18 cellular contexts compared by ENCODE assay signal in genomic region chr18:41996020-41996419, GRCh38. TPM values are rescaled to one million over a fixed set of nuclear protein-coding genes. Genes with fewer than 3 reads are reported as not detected.
DNase-seq lines count a peak whose midpoint lies in the region; ATAC-seq, FAIRE-seq and TF ChIP-seq lines count a peak whose summit lies in the region.
"Had no signal": no experiment of that assay in that cellular context is flagged by ENCODE, and none has a peak within 500 bp of the region (broad histone marks: within the 10 kb centered on the region; RNA-seq: fewer than 3 reads in every experiment).

No MANE protein-coding gene starts in this region.

- WGBS in GM12878 (ENCODE audit: insufficient coverage, insufficient replicate concordance, low lambda C conversion rate, missing lambda C conversion rate) = 100% methylated on average over 1 of the region's 1 CpG

- in situ Hi-C loops in GM12878 (cut with MboI) = no loop called here

- no peak overlapping the region for H3K4me2 ChIP-seq in GM12878 (ENCODE audit: control insufficient read depth, insufficient read depth)
- H3K4me2 ChIP-seq: BLaER1 treated with 17β-estradiol and CSF1 and Interleukin-3, amounts not matched to agents 10 nM and 100 nM had no signal

- peaks cover 0 to 17% of the 10 kb centered on the region in 2 experiments for H3K36me3 ChIP-seq in GM12878 (ENCODE audit: control insufficient read depth in 2 of 2, insufficient read depth in 2 of 2, low read length in 1 of 2)

- H3K4me3 ChIP-seq in GM12878 = no peak overlapping the region
- H3K4me3 ChIP-seq: BLaER1 treated with 17β-estradiol and CSF1 and Interleukin-3, amounts not matched to agents 10 nM and 100 nM; GM23338 had no signal

- no peak overlapping the region for H3K9ac ChIP-seq in GM12878 (ENCODE audit: control insufficient read depth, insufficient read depth, low read length)
- H3K9ac ChIP-seq: BLaER1 treated with 17β-estradiol and CSF1 and Interleukin-3, amounts not matched to agents 10 nM and 100 nM had no signal

- FAIRE-seq in GM18507 (lab: Jason Lieb, UNC) (peak; percentile 53), GM12878 (lab: Jason Lieb, UNC) (no peak)
- FAIRE-seq: H54, HepG2 had no signal

- RAD21 ChIA-PET in GM12878 (lab: Charles Lee; ENCODE audit: unreplicated experiment) = interaction anchor here (0.7 to 1.4 kb wide), 6 partner anchors 24 to 233 kb away, joined by 3 to 6 read pairs (median 4); no protein-coding TSS in a partner anchor

- POLR2A ChIA-PET in GM12878 (lab: Charles Lee) = interaction anchor here (0.8 to 1.5 kb wide), 5 partner anchors 10 to 31 kb away, joined by 3 to 4 read pairs (median 3); no protein-coding TSS in a partner anchor

- no peak for TF ChIP-seq RAD21 in GM12878 (IDR thresholded peaks at IDR 0.05; ENCODE audit: insufficient read depth, low read depth, low read length)

- H3K27ac ChIP-seq in GM12878 (ENCODE audit: control insufficient read depth, insufficient read depth) = no peak overlapping the region
- H3K27ac ChIP-seq: BLaER1 treated with 17β-estradiol and CSF1 and Interleukin-3, amounts not matched to agents 10 nM and 100 nM had no signal

- SMC1A ChIA-PET in GM12878 (lab: Charles Lee; ENCODE audit: uncharacterized antibody, unreplicated experiment) = interaction anchor here (0.6 to 2.0 kb wide), 14 partner anchors 10 to 1601 kb away, joined by 3 to 15 read pairs (median 3); no protein-coding TSS in a partner anchor

- no peaks in the 10 kb centered on the region for H3K79me2 ChIP-seq in GM12878 (ENCODE audit: control insufficient read depth, insufficient read depth, low read length)

- H2AFZ ChIP-seq in GM12878 (ENCODE audit: control insufficient read depth, low read depth, low read length) = no peak overlapping the region
- H2AFZ ChIP-seq: GM23338 had no signal

- no peak for DNase-seq in GM18507 (ENCODE audit: extremely low spot score, insufficient read length, low read depth)
- peak; percentile 65 for DNase-seq in OCI-M1 (lab: John Stamatoyannopoulos, UW)
- DNase-seq in GM12878 (ENCODE audit: low read depth, low spot score) = no peak
- no peak for DNase-seq in sciatic nerve (ENCODE audit: low spot score)
- DNase-seq in HK-2 (ENCODE audit: unreplicated experiment) = no peak
- DNase-seq: Caco-2; CD4-positive, CD25-positive, alpha-beta regulatory T cell; CD8-positive, alpha-beta memory T cell; DMS79 treated with DMSO at 0.1 percent for 48 hours; HFFc6; KG1 had no signal

- no peaks in the 10 kb centered on the region for H3K9me3 ChIP-seq in GM12878 (replicated peaks; ENCODE audit: control insufficient read depth, insufficient read depth, low read length)
- H3K9me3 ChIP-seq: Caco-2 had no signal

- H3K4me1 ChIP-seq in GM12878 (ENCODE audit: control insufficient read depth, insufficient read depth, low read length) = peaks cover 4% of the 10 kb centered on the region; the same call in 1 of the 2 replicates
- H3K4me1 ChIP-seq: Caco-2 had no signal

- H3K27me3 ChIP-seq in GM12878 (replicated peaks in 1 of 2; ENCODE audit: control insufficient read depth in 2 of 2, insufficient read depth in 2 of 2, low read length in 1 of 2) = no peaks in the 10 kb centered on the region
- H3K27me3 ChIP-seq: BLaER1 treated with 17β-estradiol and CSF1 and Interleukin-3, amounts not matched to agents 10 nM and 100 nM had no signal

- no peaks in the 10 kb centered on the region for H4K20me1 ChIP-seq in GM12878 (ENCODE audit: control insufficient read depth, insufficient read depth)

- TF ChIP-seq CTCF in GM12878 (IDR thresholded peaks at IDR 0.05 in 2 of 3, conservative IDR thresholded peaks at IDR 0.05 in 1 of 3; ENCODE audit: control insufficient read depth in 2 of 3, extremely low read depth in 1 of 3, insufficient read depth in 1 of 3, low read depth in 3 of 3, low read length in 3 of 3) = no peak

- CTCF ChIA-PET in GM12878 (lab: Yijun Ruan, JAX) = interaction anchor here (1.0 to 1.4 kb wide), 4 partner anchors 16 to 58 kb away, joined by 4 to 9 read pairs (median 5); no protein-coding TSS in a partner anchor

- TF ChIP-seq EP300 in GM12878 (IDR thresholded peaks at IDR 0.05; ENCODE audit: borderline replicate concordance in 1 of 2, control insufficient read depth in 1 of 2, low read depth in 2 of 2, low read length in 2 of 2) = no peak

- intact Hi-C loops in GM12878 (cut with micrococcal nuclease; ENCODE audit: unreplicated experiment) (no loop called here), sciatic nerve (cut with DNase I) (no loop called here)

- ATAC-seq in GM12878 = peak; percentile 65
- ATAC-seq in sciatic nerve = no peak
- ATAC-seq in GM21576 (IDR thresholded peaks at IDR 0.05; ENCODE audit: unreplicated experiment) = no peak
- ATAC-seq in GM21737 (IDR thresholded peaks at IDR 0.05; ENCODE audit: unreplicated experiment) = no peak
- ATAC-seq: GM23338, HCT116, HepG2 had no signal

- no peak for TF ChIP-seq POLR2A in GM12878 (IDR thresholded peaks at IDR 0.05; ENCODE audit: low read depth, low read length)

- no TSS peak for BruUV-seq in GM12878 (replicated peaks; lab: Mats Ljungman, UMichigan)

TF ChIP-seq in GM12878, 131 proteins besides CTCF, POLR2A, EP300 and RAD21:
- TF ChIP-seq NRF1 (conservative IDR thresholded peaks at IDR 0.05; ENCODE audit: low read depth, low read length) (no peak), CREB1 (IDR thresholded peaks at IDR 0.05; ENCODE audit: low read depth) (no peak), CREM (IDR thresholded peaks at IDR 0.05; ENCODE audit: low read depth) (no peak), MLLT1 (IDR thresholded peaks at IDR 0.05) (no peak), MEF2B (IDR thresholded peaks at IDR 0.05; ENCODE audit: partially characterized antibody, poor library complexity, severe bottlenecking) (no peak), WRNIP1 (IDR thresholded peaks at IDR 0.05; ENCODE audit: borderline replicate concordance, low read depth, low read length) (no peak), MTA2 (IDR thresholded peaks at IDR 0.05; ENCODE audit: low read depth) (peak; percentile 56; the same call in 1 of the 2 replicates), IRF3 (IDR thresholded peaks at IDR 0.05) (no peak), ATF7 (IDR thresholded peaks at IDR 0.05; ENCODE audit: low read depth) (no peak), LARP7 (IDR thresholded peaks at IDR 0.05) (no peak), SREBF1 (IDR thresholded peaks at IDR 0.05; ENCODE audit: low read length) (no peak), NR2F1 (conservative IDR thresholded peaks at IDR 0.05) (0 out of 2 replicates have a peak, but pooled peaks have one; percentile 36), KAT2A (conservative IDR thresholded peaks at IDR 0.05; ENCODE audit: control insufficient read depth, low read depth, low read length) (no peak), PKNOX1 (IDR thresholded peaks at IDR 0.05) (no peak)
TF ChIP-seq in GM12878: peak in this region for 2.

RNA-seq across cellular contexts. Expression of gene PIK3C3, which starts 41.0 kb away (rescaled TPM):
- total RNA-seq in GM12878 (2013; cell fraction: nucleolus; rRNA removed) = 376 and 389 TPM in 2 replicates
- total RNA-seq in GM12878 (2014; rRNA removed) (14.4 and 24.7 TPM in 2 replicates), GM12878 (2014; rRNA removed; fragmentation: Illumina TruSeq; extraction: Trizol) (30.8 and 37.4 TPM in 2 replicates), GM12878 (2021) (33.8 and 33.9 TPM in 2 replicates), sciatic nerve (74.8 TPM)
- polyA plus RNA-seq in GM12878 (2011; ENCODE audit: low read depth) = 30.6 TPM
- polyA plus RNA-seq in GM12878 (2011; rRNA removed) (131 and 208 TPM in 2 replicates), GM12878 (2014; fragmentation: Illumina TruSeq; extraction: Trizol) (26.6 and 34.2 TPM in 2 replicates), GM12878 (2014; fragmentation: Nextera tagmentation; extraction: Ambion mirVana) (10 to 100 TPM; 20.1 to 37.7 TPM), GM12878 (2014; rRNA removed) (22.5 and 24.0 TPM in 2 replicates), GM12878 (2016; fragmentation: Nextera tagmentation; extraction: Ambion mirVana) (10 to 100 TPM; 41.8 to 42.6 TPM)
- polyA plus RNA-seq in GM12878 (2011; cell fraction: cytosol; rRNA removed) = 59.0 and 78.0 TPM in 2 replicates
- 118 and 123 TPM in 2 replicates for polyA plus RNA-seq in GM12878 (2011; cell fraction: nucleus; rRNA removed)
- 36.9 and 52.3 TPM in 2 replicates for polyA plus RNA-seq in GM12878 (2012)
- polyA minus RNA-seq in GM12878 (2011; rRNA and poly(A)+ RNA removed) = 164 and 202 TPM in 2 replicates
- 30.2 and 36.2 TPM in 2 replicates for polyA minus RNA-seq in GM12878 (2011; cell fraction: cytosol; rRNA and poly(A)+ RNA removed)
- 163 and 245 TPM in 2 replicates for polyA minus RNA-seq in GM12878 (2011; cell fraction: nucleus; rRNA and poly(A)+ RNA removed)
